ENCODE assay signal across 27 cellular contexts in genomic region chr9:1702701-1703100, GRCh38.
"Had no signal": no experiment of that assay in that cellular context is flagged by ENCODE, and none has a peak within 500 bp of the region (broad histone marks: within the 10 kb centered on the region; RNA-seq: fewer than 3 reads in every experiment).

No MANE protein-coding gene starts in this region.

- H3K27me3 ChIP-seq: stomach, suprapubic skin, testis, thyroid gland, tibial artery, tibial nerve, transverse colon, upper lobe of left lung, uterus, vagina had no signal

- H3K27me3 Mint-ChIP-seq: type B pancreatic cell had no signal

- H3K27ac Mint-ChIP-seq: stimulated activated effector memory CD8-positive, alpha-beta T cell treated with anti-CD3 and anti-CD28 coated beads, Interleukin-12 subunit alpha, Interleukin-12 subunit beta, amount 100 ng/mL, for 72 hours; stimulated activated memory B cell treated with anti-CD40 and anti-IgM and Interleukin-4, amounts not matched to agents 10 μg/mL and 1 μg/mL and 100 μg/mL, for 72 hours; stimulated activated naive B cell treated with anti-CD40 and anti-IgM and Interleukin-4, amounts not matched to agents 10 μg/mL and 1 μg/mL and 100 μg/mL, for 72 hours; stimulated activated naive CD8-positive, alpha-beta T cell treated with anti-CD3 and anti-CD28 coated beads, Interleukin-15, amount 100 ng/mL, for 72 hours; stimulated activated naive CD8-positive, alpha-beta T cell treated with anti-CD3 and anti-CD28 coated beads, Interleukin-15, Interleukin-2, amounts not matched to agents 100 ng/mL and 50 ng/mL, for 24 hours; type B pancreatic cell had no signal

- H3K4me3 Mint-ChIP-seq: stimulated activated effector memory CD8-positive, alpha-beta T cell treated with anti-CD3 and anti-CD28 coated beads, Interleukin-12 subunit alpha, Interleukin-12 subunit beta, amount 100 ng/mL, for 72 hours; stimulated activated memory B cell treated with anti-CD40 and anti-IgM and Interleukin-4, amounts not matched to agents 10 μg/mL and 1 μg/mL and 100 μg/mL, for 72 hours; stimulated activated naive B cell treated with anti-CD40 and anti-IgM and Interleukin-4, amounts not matched to agents 10 μg/mL and 1 μg/mL and 100 μg/mL, for 72 hours; stimulated activated naive CD8-positive, alpha-beta T cell treated with anti-CD3 and anti-CD28 coated beads, Interleukin-15, amount 100 ng/mL, for 72 hours; stimulated activated naive CD8-positive, alpha-beta T cell treated with anti-CD3 and anti-CD28 coated beads, Interleukin-15, Interleukin-2, amounts not matched to agents 100 ng/mL and 50 ng/mL, for 24 hours; type B pancreatic cell had no signal

- H3K9me3 Mint-ChIP-seq: stimulated activated memory B cell treated with anti-CD40 and anti-IgM and Interleukin-4, amounts not matched to agents 10 μg/mL and 1 μg/mL and 100 μg/mL, for 72 hours; stimulated activated naive B cell treated with anti-CD40 and anti-IgM and Interleukin-4, amounts not matched to agents 10 μg/mL and 1 μg/mL and 100 μg/mL, for 72 hours; stimulated activated naive CD8-positive, alpha-beta T cell treated with anti-CD3 and anti-CD28 coated beads, Interleukin-15, amount 100 ng/mL, for 72 hours; stimulated activated naive CD8-positive, alpha-beta T cell treated with anti-CD3 and anti-CD28 coated beads, Interleukin-15, Interleukin-2, amounts not matched to agents 100 ng/mL and 50 ng/mL, for 24 hours had no signal

- H3K4me1 ChIP-seq: stomach, suprapubic skin, testis, thyroid gland, tibial artery, tibial nerve, transverse colon, upper lobe of left lung, upper lobe of right lung, uterus, vagina had no signal

- H3K27ac ChIP-seq: stomach, suprapubic skin, testis, thoracic aorta, thyroid gland, tibial artery, tibial nerve, transverse colon, upper lobe of left lung, upper lobe of right lung, uterus, vagina had no signal

- H3K36me3 Mint-ChIP-seq: stimulated activated effector memory CD8-positive, alpha-beta T cell treated with anti-CD3 and anti-CD28 coated beads, Interleukin-12 subunit alpha, Interleukin-12 subunit beta, amount 100 ng/mL, for 72 hours; stimulated activated memory B cell treated with anti-CD40 and anti-IgM and Interleukin-4, amounts not matched to agents 10 μg/mL and 1 μg/mL and 100 μg/mL, for 72 hours; stimulated activated naive B cell treated with anti-CD40 and anti-IgM and Interleukin-4, amounts not matched to agents 10 μg/mL and 1 μg/mL and 100 μg/mL, for 72 hours had no signal

- H3K9me3 ChIP-seq: stomach, suprapubic skin, testis, thoracic aorta, thyroid gland, tibial artery, transverse colon, upper lobe of left lung, upper lobe of right lung, uterus, vagina had no signal

- H3K36me3 ChIP-seq: stomach, suprapubic skin, thoracic aorta, thyroid gland, tibial artery, tibial nerve, transverse colon, upper lobe of left lung, upper lobe of right lung, uterus, vagina had no signal

- DNase-seq: stimulated activated CD4-positive, alpha-beta T cell treated with anti-CD3 and anti-CD28 coated beads, Interleukin-2, amount 100 ng/mL, for 48 hours; stimulated activated CD4-positive, alpha-beta T cell treated with anti-CD3 and anti-CD28 coated beads, Interleukin-4, amount 100 ng/mL, for 1 hour; stimulated activated CD4-positive, alpha-beta T cell treated with anti-CD3 and anti-CD28 coated beads, Interleukin-4, amount 100 ng/mL, for 24 hours; stimulated activated CD4-positive, alpha-beta T cell treated with anti-CD3 and anti-CD28 coated beads, Interleukin-4, amount 100 ng/mL, for 4 hours; stimulated activated CD8-positive, alpha-beta memory T cell treated with anti-CD3 and anti-CD28 coated beads, Interleukin-4, amount 100 ng/mL, for 48 hours; stimulated activated naive B cell treated with anti-CD40 and anti-IgM and Interleukin-4, amounts not matched to agents 10 μg/mL and 1 μg/mL and 100 μg/mL, for 72 hours; stimulated activated naive CD4-positive, alpha-beta T cell; stimulated activated naive CD4-positive, alpha-beta T cell treated with Interleukin-2 at 50 U/mL for 16 hours; stimulated activated naive CD8-positive, alpha-beta T cell treated with anti-CD3 and anti-CD28 coated beads, Interleukin-15, amount 100 ng/mL, for 72 hours; stimulated activated naive CD8-positive, alpha-beta T cell treated with anti-CD3 and anti-CD28 coated beads, Interleukin-15, Interleukin-2, amounts not matched to agents 100 U/mL and 50 U/mL, for 24 hours; stomach; substantia nigra; testis; thyroid gland; tibial artery; transverse colon; upper lobe of left lung; upper lobe of right lung; uterus had no signal

- H3K4me1 Mint-ChIP-seq: stimulated activated effector memory CD8-positive, alpha-beta T cell treated with anti-CD3 and anti-CD28 coated beads, Interleukin-12 subunit alpha, Interleukin-12 subunit beta, amount 100 ng/mL, for 72 hours; stimulated activated memory B cell treated with anti-CD40 and anti-IgM and Interleukin-4, amounts not matched to agents 10 μg/mL and 1 μg/mL and 100 μg/mL, for 72 hours; stimulated activated naive B cell treated with anti-CD40 and anti-IgM and Interleukin-4, amounts not matched to agents 10 μg/mL and 1 μg/mL and 100 μg/mL, for 72 hours; stimulated activated naive CD8-positive, alpha-beta T cell treated with anti-CD3 and anti-CD28 coated beads, Interleukin-15, amount 100 ng/mL, for 72 hours had no signal

- H3K4me3 ChIP-seq: stomach, suprapubic skin, testis, thoracic aorta, thyroid gland, tibial artery, tibial nerve, transverse colon, upper lobe of left lung, upper lobe of right lung, uterus, vagina had no signal
